Comparison of ENCODE assay signal across 24 cellular contexts in genomic region chr1:111903858-111904449, GRCh38.
DNase-seq lines count a peak whose midpoint lies in the region; ATAC-seq, FAIRE-seq and TF ChIP-seq lines count a peak whose summit lies in the region.
"Had no signal": no experiment of that assay in that cellular context is flagged by ENCODE, and none has a peak within 500 bp of the region (broad histone marks: within the 10 kb centered on the region; RNA-seq: fewer than 3 reads in every experiment).

No MANE protein-coding gene starts in this region.

- H3K79me2 ChIP-seq in astrocyte (ENCODE audit: insufficient read depth, low read length) = no peaks in the 10 kb centered on the region
- H3K79me2 ChIP-seq: hepatocyte had no signal

- no peak overlapping the region for H3K9ac ChIP-seq in astrocyte (ENCODE audit: low read length)
- H3K9ac ChIP-seq: GM23248 had no signal

- peak; percentile 71 for DNase-seq in NCI-H146 (lab: John Stamatoyannopoulos, UW)
- no peak for DNase-seq in astrocyte (ENCODE audit: low read depth)
- DNase-seq in left ventricle myocardium superior = no peak
- DNase-seq in psoas muscle = no peak
- no peak for DNase-seq in activated CD4-positive, alpha-beta T cell treated with anti-CD3 and anti-CD28 coated beads, Interleukin-2, amount 10 ng/mL, durations not matched to agents 24 days and 14 days
- no peak for DNase-seq in activated T-cell treated with anti-CD3 and anti-CD28 coated beads, Interleukin-2, amount 50 U/mL, for 72 hours
- DNase-seq in breast epithelium (ENCODE audit: low spot score in 2 of 2) = no peak
- DNase-seq: activated B cell treated with CpG ODN at 0.5 μM for 24 hours; activated CD4-positive, alpha-beta T cell treated with anti-CD3 and anti-CD28 coated beads, Interleukin-2, amount 50 U/mL, for 1 hour; activated T-cell treated with anti-CD3 and anti-CD28 coated beads, Interleukin-2, amount 50 U/mL, for 24 hours; central memory CD4-positive, alpha-beta T cell; GM23248; kidney glomerular epithelial cell; MM.1S; NCI-H2081; T-cell had no signal

- H3K27me3 ChIP-seq in astrocyte (ENCODE audit: insufficient read depth, low read length) (peaks cover 2% of the 10 kb centered on the region), psoas muscle (ENCODE audit: insufficient read depth in 3 of 3, low read length in 2 of 3) (no peaks in the 10 kb centered on the region), breast epithelium (no peaks in the 10 kb centered on the region)
- H3K27me3 ChIP-seq: ascending aorta, hepatocyte had no signal

- no peak overlapping the region for H3K4me3 Mint-ChIP-seq in astrocyte (ENCODE audit: unreplicated experiment)
- H3K4me3 Mint-ChIP-seq in activated CD4-positive, alpha-beta T cell treated with anti-CD3 and anti-CD28 coated beads, Interleukin-2, amount 10 ng/mL, durations not matched to agents 24 days and 14 days = no peak overlapping the region
- no peak overlapping the region for H3K4me3 Mint-ChIP-seq in activated T-cell treated with anti-CD3 and anti-CD28 coated beads, Interleukin-2, amount 50 U/mL, for 72 hours
- H3K4me3 Mint-ChIP-seq: activated B cell treated with CpG ODN at 0.5 μM for 24 hours; activated T-cell treated with anti-CD3 and anti-CD28 coated beads, Interleukin-2, amount 50 U/mL, for 24 hours; T-cell; type B pancreatic cell had no signal

- H2AFZ ChIP-seq in astrocyte (ENCODE audit: low read depth, low read length) = no peak overlapping the region
- H2AFZ ChIP-seq: GM23248, hepatocyte had no signal

- 79 to 91% (median 80%) methylated on average over 3 of the region's 3 CpGs for WGBS in psoas muscle, 3 donors

- H3K4me2 ChIP-seq in astrocyte (ENCODE audit: low read length) = peak overlapping the region; percentile 58
- H3K4me2 ChIP-seq: hepatocyte had no signal

- ATAC-seq in left ventricle myocardium superior (peak; percentile 23), psoas muscle (peak in 1 of 4 donors; percentile 8)
- ATAC-seq in activated T-cell treated with anti-CD3 and anti-CD28 coated beads, Interleukin-2, amount 50 U/mL, for 72 hours (replicated peaks in 1 of 2) = no peak
- ATAC-seq: HepG2, T-cell had no signal

- intact Hi-C loops in left ventricle myocardium superior (cut with micrococcal nuclease) = no loop called here
- intact Hi-C loops in psoas muscle (cut with DNase I) = no loop called here
- intact Hi-C loops in activated CD4-positive, alpha-beta T cell treated with anti-CD3 and anti-CD28 coated beads, Interleukin-2, amount 10 ng/mL, durations not matched to agents 24 days and 14 days (cut with micrococcal nuclease) = no loop called here
- intact Hi-C loops in breast epithelium (cut with DNase I; ENCODE audit: low total_unique reads) = no loop called here

- no peak for TF ChIP-seq CTCF in astrocyte (IDR thresholded peaks at IDR 0.05; ENCODE audit: insufficient read depth, low read depth, low read length)
- TF ChIP-seq CTCF in psoas muscle (IDR thresholded peaks at IDR 0.05) = no peak
- TF ChIP-seq CTCF in breast epithelium (IDR thresholded peaks at IDR 0.05) = no peak

- H3K4me1 ChIP-seq in astrocyte (ENCODE audit: insufficient read depth, low read length) (no peaks in the 10 kb centered on the region), psoas muscle (peaks cover 27% of the 10 kb centered on the region), breast epithelium (no peaks in the 10 kb centered on the region)
- H3K4me1 ChIP-seq: ascending aorta had no signal

- FAIRE-seq in astrocyte (lab: Jason Lieb, UNC) = no peak
- FAIRE-seq: frontal cortex, HepG2 had no signal

- no peaks in the 10 kb centered on the region for H3K9me3 Mint-ChIP-seq in astrocyte (ENCODE audit: unreplicated experiment)
- no peaks in the 10 kb centered on the region for H3K9me3 Mint-ChIP-seq in activated CD4-positive, alpha-beta T cell treated with anti-CD3 and anti-CD28 coated beads, Interleukin-2, amount 10 ng/mL, durations not matched to agents 24 days and 14 days
- H3K9me3 Mint-ChIP-seq in activated T-cell treated with anti-CD3 and anti-CD28 coated beads, Interleukin-2, amount 50 U/mL, for 72 hours = no peaks in the 10 kb centered on the region
- H3K9me3 Mint-ChIP-seq: activated B cell treated with CpG ODN at 0.5 μM for 24 hours; activated T-cell treated with anti-CD3 and anti-CD28 coated beads, Interleukin-2, amount 50 U/mL, for 24 hours; stimulated activated effector memory CD8-positive, alpha-beta T cell treated with anti-CD3 and anti-CD28 coated beads, Interleukin-12 subunit alpha, Interleukin-12 subunit beta, amount 100 ng/mL, for 72 hours; T-cell; type B pancreatic cell had no signal

- no peaks in the 10 kb centered on the region for H3K9me3 ChIP-seq in astrocyte (ENCODE audit: insufficient read depth, low read depth, low read length)
- no peaks in the 10 kb centered on the region for H3K9me3 ChIP-seq in psoas muscle
- H3K9me3 ChIP-seq in breast epithelium = no peaks in the 10 kb centered on the region
- H3K9me3 ChIP-seq: ascending aorta had no signal

- peaks cover 47% of the 10 kb centered on the region for H3K27me3 Mint-ChIP-seq in astrocyte (ENCODE audit: low read depth, unreplicated experiment)
- H3K27me3 Mint-ChIP-seq in activated CD4-positive, alpha-beta T cell treated with anti-CD3 and anti-CD28 coated beads, Interleukin-2, amount 10 ng/mL, durations not matched to agents 24 days and 14 days = peaks cover 6% of the 10 kb centered on the region
- H3K27me3 Mint-ChIP-seq in activated T-cell treated with anti-CD3 and anti-CD28 coated beads, Interleukin-2, amount 50 U/mL, for 72 hours (ENCODE audit: low read depth) = peaks cover 45% of the 10 kb centered on the region

- no peak for TF ChIP-seq POLR2A in breast epithelium (IDR thresholded peaks at IDR 0.05)

- H3K27ac Mint-ChIP-seq in astrocyte (ENCODE audit: unreplicated experiment) = no peak overlapping the region
- H3K27ac Mint-ChIP-seq in activated CD4-positive, alpha-beta T cell treated with anti-CD3 and anti-CD28 coated beads, Interleukin-2, amount 10 ng/mL, durations not matched to agents 24 days and 14 days = no peak overlapping the region
- H3K27ac Mint-ChIP-seq in activated T-cell treated with anti-CD3 and anti-CD28 coated beads, Interleukin-2, amount 50 U/mL, for 72 hours = no peak overlapping the region
- H3K27ac Mint-ChIP-seq: activated B cell treated with CpG ODN at 0.5 μM for 24 hours, progenitor cell of endocrine pancreas, T-cell, type B pancreatic cell had no signal

- no peaks in the 10 kb centered on the region for H3K36me3 ChIP-seq in astrocyte (ENCODE audit: insufficient read depth, low read length)
- H3K36me3 ChIP-seq in psoas muscle (ENCODE audit: insufficient read depth in 1 of 2, low read depth in 1 of 2) = no peaks in the 10 kb centered on the region
- H3K36me3 ChIP-seq in breast epithelium = no peaks in the 10 kb centered on the region
- H3K36me3 ChIP-seq: ascending aorta had no signal

- no peak overlapping the region for H3K27ac ChIP-seq in astrocyte (ENCODE audit: low read depth, low read length)
- peak overlapping the region; percentile 3 for H3K27ac ChIP-seq in psoas muscle
- H3K27ac ChIP-seq in breast epithelium = no peak overlapping the region
- H3K27ac ChIP-seq: ascending aorta, C4-2B, GM23248, hepatocyte had no signal

- H3K4me3 ChIP-seq in astrocyte (ENCODE audit: insufficient read depth, low read depth, low read length) (no peak overlapping the region), psoas muscle (no peak overlapping the region), breast epithelium (no peak overlapping the region)
- H3K4me3 ChIP-seq: ascending aorta, GM23248, hepatocyte had no signal

- H4K20me1 ChIP-seq in astrocyte (ENCODE audit: insufficient read depth, low read length) = no peaks in the 10 kb centered on the region

- peaks cover 9% of the 10 kb centered on the region for H3K4me1 Mint-ChIP-seq in astrocyte (ENCODE audit: low read depth, unreplicated experiment)
- peaks cover 3% of the 10 kb centered on the region for H3K4me1 Mint-ChIP-seq in activated CD4-positive, alpha-beta T cell treated with anti-CD3 and anti-CD28 coated beads, Interleukin-2, amount 10 ng/mL, durations not matched to agents 24 days and 14 days
- peaks cover 22% of the 10 kb centered on the region for H3K4me1 Mint-ChIP-seq in activated T-cell treated with anti-CD3 and anti-CD28 coated beads, Interleukin-2, amount 50 U/mL, for 72 hours (ENCODE audit: low read depth)
- H3K4me1 Mint-ChIP-seq: activated B cell treated with CpG ODN at 0.5 μM for 24 hours, T-cell had no signal

- H3K36me3 Mint-ChIP-seq in astrocyte (ENCODE audit: low read depth, unreplicated experiment) = no peaks in the 10 kb centered on the region
- H3K36me3 Mint-ChIP-seq in activated CD4-positive, alpha-beta T cell treated with anti-CD3 and anti-CD28 coated beads, Interleukin-2, amount 10 ng/mL, durations not matched to agents 24 days and 14 days (ENCODE audit: low read depth) = no peaks in the 10 kb centered on the region
- H3K36me3 Mint-ChIP-seq in activated T-cell treated with anti-CD3 and anti-CD28 coated beads, Interleukin-2, amount 50 U/mL, for 72 hours (ENCODE audit: insufficient read depth in 2 of 2) = no peaks in the 10 kb centered on the region
- H3K36me3 Mint-ChIP-seq: stimulated activated effector memory CD8-positive, alpha-beta T cell treated with anti-CD3 and anti-CD28 coated beads, Interleukin-12 subunit alpha, Interleukin-12 subunit beta, amount 100 ng/mL, for 72 hours; T-cell; type B pancreatic cell had no signal
